Comparison of ENCODE assay signal across 1 cellular context in the genomic region with DNA sequence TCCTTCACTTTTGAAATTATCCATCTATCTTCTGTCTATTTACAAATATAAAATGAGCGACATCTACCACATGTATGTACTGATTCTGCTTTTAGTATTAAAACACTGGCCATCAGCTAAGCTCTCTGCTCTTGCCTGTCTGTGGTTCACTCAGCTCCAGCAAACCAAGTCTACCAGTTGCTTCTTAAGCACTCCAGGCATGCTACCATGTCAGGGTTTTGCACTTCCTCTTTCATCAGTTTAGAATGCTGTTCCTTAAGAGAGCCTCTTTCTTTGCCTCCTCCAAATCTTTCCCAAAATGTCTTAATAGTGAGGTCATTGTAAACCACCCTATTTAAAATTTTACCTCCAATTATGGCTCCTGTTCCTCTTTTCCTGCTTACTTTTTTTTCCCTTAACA.
TF ChIP-seq lines count a peak whose summit lies in the region.

No MANE protein-coding gene starts in this region.

TF ChIP-seq in GM23338, 12 proteins besides CTCF, POLR2A, EP300 and RAD21 (continued from another document):
- TF ChIP-seq, protein P1, sequence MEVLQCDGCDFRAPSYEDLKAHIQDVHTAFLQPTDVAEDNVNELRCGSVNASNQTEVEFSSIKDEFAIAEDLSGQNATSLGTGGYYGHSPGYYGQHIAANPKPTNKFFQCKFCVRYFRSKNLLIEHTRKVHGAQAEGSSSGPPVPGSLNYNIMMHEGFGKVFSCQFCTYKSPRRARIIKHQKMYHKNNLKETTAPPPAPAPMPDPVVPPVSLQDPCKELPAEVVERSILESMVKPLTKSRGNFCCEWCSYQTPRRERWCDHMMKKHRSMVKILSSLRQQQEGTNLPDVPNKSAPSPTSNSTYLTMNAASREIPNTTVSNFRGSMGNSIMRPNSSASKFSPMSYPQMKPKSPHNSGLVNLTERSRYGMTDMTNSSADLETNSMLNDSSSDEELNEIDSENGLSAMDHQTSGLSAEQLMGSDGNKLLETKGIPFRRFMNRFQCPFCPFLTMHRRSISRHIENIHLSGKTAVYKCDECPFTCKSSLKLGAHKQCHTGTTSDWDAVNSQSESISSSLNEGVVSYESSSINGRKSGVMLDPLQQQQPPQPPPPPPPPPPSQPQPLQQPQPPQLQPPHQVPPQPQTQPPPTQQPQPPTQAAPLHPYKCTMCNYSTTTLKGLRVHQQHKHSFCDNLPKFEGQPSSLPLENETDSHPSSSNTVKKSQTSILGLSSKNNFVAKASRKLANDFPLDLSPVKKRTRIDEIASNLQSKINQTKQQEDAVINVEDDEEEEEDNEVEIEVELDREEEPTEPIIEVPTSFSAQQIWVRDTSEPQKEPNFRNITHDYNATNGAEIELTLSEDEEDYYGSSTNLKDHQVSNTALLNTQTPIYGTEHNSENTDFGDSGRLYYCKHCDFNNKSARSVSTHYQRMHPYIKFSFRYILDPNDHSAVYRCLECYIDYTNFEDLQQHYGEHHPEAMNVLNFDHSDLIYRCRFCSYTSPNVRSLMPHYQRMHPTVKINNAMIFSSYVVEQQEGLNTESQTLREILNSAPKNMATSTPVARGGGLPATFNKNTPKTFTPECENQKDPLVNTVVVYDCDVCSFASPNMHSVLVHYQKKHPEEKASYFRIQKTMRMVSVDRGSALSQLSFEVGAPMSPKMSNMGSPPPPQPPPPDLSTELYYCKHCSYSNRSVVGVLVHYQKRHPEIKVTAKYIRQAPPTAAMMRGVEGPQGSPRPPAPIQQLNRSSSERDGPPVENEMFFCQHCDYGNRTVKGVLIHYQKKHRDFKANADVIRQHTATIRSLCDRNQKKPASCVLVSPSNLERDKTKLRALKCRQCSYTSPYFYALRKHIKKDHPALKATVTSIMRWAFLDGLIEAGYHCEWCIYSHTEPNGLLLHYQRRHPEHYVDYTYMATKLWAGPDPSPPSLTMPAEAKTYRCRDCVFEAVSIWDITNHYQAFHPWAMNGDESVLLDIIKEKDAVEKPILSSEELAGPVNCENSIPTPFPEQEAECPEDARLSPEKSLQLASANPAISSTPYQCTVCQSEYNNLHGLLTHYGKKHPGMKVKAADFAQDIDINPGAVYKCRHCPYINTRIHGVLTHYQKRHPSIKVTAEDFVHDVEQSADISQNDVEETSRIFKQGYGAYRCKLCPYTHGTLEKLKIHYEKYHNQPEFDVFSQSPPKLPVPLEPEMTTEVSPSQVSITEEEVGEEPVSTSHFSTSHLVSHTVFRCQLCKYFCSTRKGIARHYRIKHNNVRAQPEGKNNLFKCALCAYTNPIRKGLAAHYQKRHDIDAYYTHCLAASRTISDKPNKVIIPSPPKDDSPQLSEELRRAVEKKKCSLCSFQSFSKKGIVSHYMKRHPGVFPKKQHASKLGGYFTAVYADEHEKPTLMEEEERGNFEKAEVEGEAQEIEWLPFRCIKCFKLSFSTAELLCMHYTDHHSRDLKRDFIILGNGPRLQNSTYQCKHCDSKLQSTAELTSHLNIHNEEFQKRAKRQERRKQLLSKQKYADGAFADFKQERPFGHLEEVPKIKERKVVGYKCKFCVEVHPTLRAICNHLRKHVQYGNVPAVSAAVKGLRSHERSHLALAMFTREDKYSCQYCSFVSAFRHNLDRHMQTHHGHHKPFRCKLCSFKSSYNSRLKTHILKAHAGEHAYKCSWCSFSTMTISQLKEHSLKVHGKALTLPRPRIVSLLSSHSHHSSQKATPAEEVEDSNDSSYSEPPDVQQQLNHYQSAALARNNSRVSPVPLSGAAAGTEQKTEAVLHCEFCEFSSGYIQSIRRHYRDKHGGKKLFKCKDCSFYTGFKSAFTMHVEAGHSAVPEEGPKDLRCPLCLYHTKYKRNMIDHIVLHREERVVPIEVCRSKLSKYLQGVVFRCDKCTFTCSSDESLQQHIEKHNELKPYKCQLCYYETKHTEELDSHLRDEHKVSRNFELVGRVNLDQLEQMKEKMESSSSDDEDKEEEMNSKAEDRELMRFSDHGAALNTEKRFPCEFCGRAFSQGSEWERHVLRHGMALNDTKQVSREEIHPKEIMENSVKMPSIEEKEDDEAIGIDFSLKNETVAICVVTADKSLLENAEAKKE (CRISPR knock-in tag; IDR thresholded peaks at IDR 0.05) = no peak
- TF ChIP-seq NANOG (IDR thresholded peaks at IDR 0.05; ENCODE audit: borderline replicate concordance) (no peak), EZH2phosphoT487 (IDR thresholded peaks at IDR 0.05; ENCODE audit: unreplicated experiment) (no peak), ZNF331 (CRISPR knock-in tag; IDR thresholded peaks at IDR 0.05; ENCODE audit: low read depth) (no peak)
